9 cellular contexts compared by ENCODE assay signal in genomic region chr10:6579904-6580278, GRCh38. TPM values are rescaled to one million over a fixed set of nuclear protein-coding genes. Genes with fewer than 3 reads are reported as not detected.
A peak's percentile ranks its signal among the peaks of the same experiment; 100 is the strongest.
DNase-seq lines count a peak whose midpoint lies in the region; ATAC-seq and TF ChIP-seq lines count a peak whose summit lies in the region.
"Had no signal": no experiment of that assay in that cellular context is flagged by ENCODE, and none has a peak within 500 bp of the region (broad histone marks: within the 10 kb centered on the region; RNA-seq: fewer than 3 reads in every experiment).

TSS of gene PRKCQ (minus strand) at chr10:6580276. CDS start at chr10:6515135, 65,141 bp downstream.

- no peak within 1 kb of the TSS for H2AK5ac ChIP-seq in trophoblast cell (ENCODE audit: low read length)

- H3K4me2 ChIP-seq in trophoblast cell (ENCODE audit: low read length), result peak within 1 kb of the TSS; percentile 97

- H2AFZ ChIP-seq in trophoblast cell (ENCODE audit: insufficient read depth, low read length, poor library complexity), result peak within 1 kb of the TSS; percentile 94

- peak; percentile 12 for ATAC-seq in HG02840 (IDR thresholded peaks at IDR 0.05; ENCODE audit: low FRiP score, unreplicated experiment)
- ATAC-seq in GM18873 (IDR thresholded peaks at IDR 0.05; ENCODE audit: low FRiP score, unreplicated experiment), result no peak

- peak; percentile 21 for DNase-seq in DMS 273 (lab: John Stamatoyannopoulos, UW; ENCODE audit: unreplicated experiment)
- no peak for DNase-seq in DMS 273 treated with DMSO at 0.1 percent for 48 hours (lab: John Stamatoyannopoulos, UW)
- peak; percentile 41 for DNase-seq in SW480 (ENCODE audit: low spot score)
- peak; percentile 39 for DNase-seq in fibroblast of villous mesenchyme (ENCODE audit: low read depth)
- DNase-seq in trophoblast cell, result no peak
- no peak for DNase-seq in stimulated activated CD4-positive, alpha-beta T cell treated with anti-CD3 and anti-CD28 coated beads, Interleukin-15, amount 100 ng/mL, for 24 hours

- H3K27me3 ChIP-seq in trophoblast cell (ENCODE audit: insufficient read depth, low read length), result no peaks in the 10 kb centered on the region

- H3K4me1 ChIP-seq in trophoblast cell (ENCODE audit: control insufficient read depth in 1 of 2, insufficient read depth in 2 of 2, low read length in 2 of 2), result peaks cover 0 to 3% of the 10 kb centered on the region in 2 experiments

- H3K14ac ChIP-seq in trophoblast cell (ENCODE audit: low read length), result peak within 1 kb of the TSS; percentile 80

- no peak for TF ChIP-seq CTCF in fibroblast of villous mesenchyme (IDR thresholded peaks at IDR 0.05; ENCODE audit: insufficient read depth, low read depth, low read length)

- peak within 1 kb of the TSS; percentile 87 for H4K8ac ChIP-seq in trophoblast cell (ENCODE audit: low read depth, low read length)

- peak within 1 kb of the TSS; percentile 39 for H2BK12ac ChIP-seq in trophoblast cell (ENCODE audit: low read length)

- no peak within 1 kb of the TSS for H3K23ac ChIP-seq in trophoblast cell (ENCODE audit: low read length)

- H4K12ac ChIP-seq in trophoblast cell (ENCODE audit: low read depth, low read length), result peak within 1 kb of the TSS; percentile 93

- no peaks in the 10 kb centered on the region for H3K9me3 ChIP-seq in trophoblast cell (ENCODE audit: insufficient read depth, low read depth, low read length)

- peak within 1 kb of the TSS; percentile 68 for H2BK120ac ChIP-seq in trophoblast cell (ENCODE audit: insufficient read depth, low read length, poor library complexity)

- no peaks in the 10 kb centered on the region for H3K36me3 ChIP-seq in trophoblast cell (ENCODE audit: control insufficient read depth in 1 of 2, insufficient read depth in 2 of 2, low read length in 2 of 2)

- H3K18ac ChIP-seq in trophoblast cell (ENCODE audit: low read length), result peak within 1 kb of the TSS; percentile 91

- H3K9ac ChIP-seq in trophoblast cell (ENCODE audit: low read length), result peak within 1 kb of the TSS; percentile 90

- peak within 1 kb of the TSS; percentile 73 for H3K27ac ChIP-seq in trophoblast cell (ENCODE audit: low read depth, low read length)
- H3K27ac ChIP-seq: 22Rv1 had no signal

- H3K79me2 ChIP-seq in trophoblast cell (ENCODE audit: control insufficient read depth, insufficient read depth, low read length, poor library complexity), result peaks cover 2% of the 10 kb centered on the region

- peak within 1 kb of the TSS; percentile 80 for H2BK5ac ChIP-seq in trophoblast cell (ENCODE audit: low read depth, low read length, poor library complexity)

- WGBS in trophoblast cell (ENCODE audit: extremely low coverage, insufficient coverage, insufficient read length), result no CpG with 5 or more reads among the region's 41 CpGs

- peak within 1 kb of the TSS; percentile 85 for H4K91ac ChIP-seq in trophoblast cell (ENCODE audit: low read depth, low read length)

- H3K4ac ChIP-seq in trophoblast cell (ENCODE audit: low read depth, low read length), result peak within 1 kb of the TSS; percentile 82

- H3K79me1 ChIP-seq in trophoblast cell (ENCODE audit: low read length), result peaks cover 8% of the 10 kb centered on the region

- H3K4me3 ChIP-seq in fibroblast of villous mesenchyme (ENCODE audit: low read depth, low read length) (peak within 1 kb of the TSS; percentile 64), trophoblast cell (ENCODE audit: low read depth, low read length) (peak within 1 kb of the TSS; percentile 83)

RNA-seq across cellular contexts. Expression of gene PRKCQ, which starts in this region (rescaled TPM):
- total RNA-seq in fibroblast of villous mesenchyme, result under 0.01 TPM in 2 replicates
- polyA plus RNA-seq in trophoblast cell (2013), result 1.1 and 1.3 TPM in 2 replicates

Comparison
In these comparisons a context has a peak if more than half of its experiments do, and no peak if none do; other contexts are left out.
1. DNase-seq: peak in DMS 273 (single experiment) and SW480 (single experiment); none in DMS 273 treated with DMSO at 0.1 percent for 48 hours (single experiment), trophoblast cell (0 of 2) and stimulated activated CD4-positive, alpha-beta T cell treated with anti-CD3 and anti-CD28 coated beads, Interleukin-15, amount 100 ng/mL, for 24 hours (single experiment).
2. Peak in DNase-seq and H3K4me3 ChIP-seq in fibroblast of villous mesenchyme; RNA of the gene not detected or under 1 TPM.